In the genomic region with DNA sequence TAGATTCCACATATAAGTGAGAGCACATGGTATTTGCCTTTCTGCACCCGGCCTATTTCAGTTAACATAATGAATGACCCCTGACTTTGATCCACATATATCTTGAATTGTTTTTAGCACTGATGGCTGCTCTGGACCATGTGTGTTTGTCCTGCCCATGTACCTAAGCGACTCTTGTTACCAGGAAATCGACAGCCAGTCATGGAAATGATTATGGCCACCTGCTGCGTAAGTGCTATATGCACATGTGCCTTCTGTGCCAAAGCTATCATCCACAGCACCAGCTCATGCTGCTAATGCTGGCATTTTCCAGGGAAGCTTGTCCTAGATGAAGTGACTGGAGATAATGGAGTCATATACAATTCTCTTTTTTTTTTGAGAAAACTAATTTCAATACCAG, we compare ENCODE assay signal across 20 cellular contexts.
DNase-seq lines count a peak whose midpoint lies in the region; ATAC-seq and TF ChIP-seq lines count a peak whose summit lies in the region.
"Had no signal": no experiment of that assay in that cellular context is flagged by ENCODE, and none has a peak within 500 bp of the region (broad histone marks: within the 10 kb centered on the region; RNA-seq: fewer than 3 reads in every experiment).

No MANE protein-coding gene starts in this region.

- TF ChIP-seq CTCF in Loucy (conservative IDR thresholded peaks at IDR 0.05; ENCODE audit: low read length), result no peak
- TF ChIP-seq CTCF in neural cell (IDR thresholded peaks at IDR 0.05; ENCODE audit: poor library complexity, severe bottlenecking), result no peak
- TF ChIP-seq CTCF in A673 (conservative IDR thresholded peaks at IDR 0.05; ENCODE audit: low read depth, low read length), result no peak
- no peak for TF ChIP-seq CTCF in H9 (conservative IDR thresholded peaks at IDR 0.05)

- H4K8ac ChIP-seq in H9 (replicated peaks; ENCODE audit: insufficient read length, low read depth, low read length), result no peak overlapping the region

- H3K4me2 ChIP-seq in Loucy (ENCODE audit: low read depth, low read length, poor library complexity, severe bottlenecking) (no peak overlapping the region), neural cell (ENCODE audit: low read length) (no peak overlapping the region), H9 (ENCODE audit: insufficient read depth, insufficient read length, low read length) (no peak overlapping the region)

- no peak overlapping the region for H3K23ac ChIP-seq in H9 (ENCODE audit: insufficient read length, low read depth, low read length)

- no TSS peak for BruUV-seq in A673 (replicated peaks; lab: Mats Ljungman, UMichigan)

- H4K91ac ChIP-seq in H9 (ENCODE audit: insufficient read length, low read depth, low read length), result no peak overlapping the region

- no peak overlapping the region for H3K14ac ChIP-seq in H9 (ENCODE audit: insufficient read depth, low read length)

- no peak overlapping the region for H3K4me3 Mint-ChIP-seq in H9
- H3K4me3 Mint-ChIP-seq: activated CD4-positive, alpha-beta T cell treated with anti-CD3 and anti-CD28 coated beads, Interleukin-2, amount 10 ng/mL, durations not matched to agents 24 days and 14 days; brain; CD8-positive, alpha-beta T cell; T-helper 1 cell treated with Interleukin-12 subunit alpha and Interleukin-12 subunit beta and Interleukin-4 antibody, amounts not matched to agents 30 μg/mL and 1 μg/mL, for 36 hours had no signal

- CTCF ChIA-PET in A673 (lab: Charles Lee), result no interaction called here

- H3K9me2 ChIP-seq in Loucy (replicated peaks; ENCODE audit: low read depth, low read length) (no peaks in the 10 kb centered on the region), neural cell (ENCODE audit: insufficient read depth, low read length) (no peaks in the 10 kb centered on the region)

- no peak overlapping the region for H2BK12ac ChIP-seq in H9 (ENCODE audit: insufficient read length, low read depth, low read length)

- no peak overlapping the region for H2BK20ac ChIP-seq in H9 (ENCODE audit: low read depth, low read length, poor library complexity, severe bottlenecking)

- H3K27ac ChIP-seq in neural cell (ENCODE audit: low read length) (no peak overlapping the region), A673 (ENCODE audit: low read depth, low read length, poor library complexity, severe bottlenecking) (no peak overlapping the region), H9 (ENCODE audit: insufficient read length, low read depth, low read length) (no peak overlapping the region)
- H3K27ac ChIP-seq: SJCRH30 had no signal

- DNase-seq in NCI-H2029 (lab: John Stamatoyannopoulos, UW), result peak; percentile 83
- DNase-seq in NCI-H524 (lab: John Stamatoyannopoulos, UW), result peak; percentile 83 to 93
- no peak for DNase-seq in A673 (ENCODE audit: low spot score)
- DNase-seq in H9, result no peak
- DNase-seq in middle frontal gyrus (ENCODE audit: extremely low spot score, low spot score), result no peak
- DNase-seq: activated CD4-positive, alpha-beta T cell treated with anti-CD3 and anti-CD28 coated beads, Interleukin-2, amount 10 ng/mL, durations not matched to agents 24 days and 14 days; CD8-positive, alpha-beta T cell; kidney glomerular epithelial cell; mammary epithelial cell; NCI-H1930; occipital lobe; OCI-M1; retina; SJCRH30; stimulated activated CD8-positive, alpha-beta memory T cell treated with anti-CD3 and anti-CD28 coated beads, Interleukin-4, amount 100 ng/mL, for 48 hours had no signal

- H3K9me3 ChIP-seq in Loucy (ENCODE audit: insufficient read depth, low read depth, low read length) (0 out of 2 replicates have a peak, but pooled peaks cover 2% of the 10 kb centered on the region), neural cell (ENCODE audit: low read length) (no peaks in the 10 kb centered on the region), A673 (ENCODE audit: low read depth, low read length, poor library complexity, severe bottlenecking) (no peaks in the 10 kb centered on the region), H9 (ENCODE audit: control insufficient read depth, low read depth, low read length) (no peaks in the 10 kb centered on the region)
- H3K9me3 ChIP-seq: SJCRH30 had no signal

- no peaks in the 10 kb centered on the region for H3K36me3 Mint-ChIP-seq in H9 (ENCODE audit: insufficient read depth in 1 of 3, low read depth in 3 of 3)
- H3K36me3 Mint-ChIP-seq: brain; CD8-positive, alpha-beta T cell had no signal

- H3K9me3 Mint-ChIP-seq in H9, result no peaks in the 10 kb centered on the region; a peak in 1 of 5 replicates
- H3K9me3 Mint-ChIP-seq: activated CD4-positive, alpha-beta T cell treated with anti-CD3 and anti-CD28 coated beads, Interleukin-2, amount 10 ng/mL, durations not matched to agents 24 days and 14 days; CD8-positive, alpha-beta T cell; T-helper 1 cell treated with Interleukin-12 subunit alpha and Interleukin-12 subunit beta and Interleukin-4 antibody, amounts not matched to agents 30 μg/mL and 1 μg/mL, for 36 hours had no signal

- peak overlapping the region; percentile 48; the same call in 1 of the 2 replicates for H2AFZ ChIP-seq in Loucy (ENCODE audit: low read length)
- H2AFZ ChIP-seq in neural cell (ENCODE audit: low read depth, low read length), result no peak overlapping the region
- no peak overlapping the region for H2AFZ ChIP-seq in H9 (ENCODE audit: low read length)

- intact Hi-C loops in A673 (cut with micrococcal nuclease; ENCODE audit: unreplicated experiment), result no loop called here

- H3K23me2 ChIP-seq in H9 (ENCODE audit: insufficient read length, low read depth, low read length, poor library complexity, severe bottlenecking), result no peaks in the 10 kb centered on the region

- H3T11ph ChIP-seq in H9 (ENCODE audit: low read length), result no peak overlapping the region

- TF ChIP-seq EP300 in neural cell (conservative IDR thresholded peaks at IDR 0.05; ENCODE audit: poor library complexity, severe bottlenecking), result no peak

- POLR2A ChIA-PET in A673 (lab: Charles Lee; ENCODE audit: low non-redundant PET), result no interaction called here

- no peak for TF ChIP-seq RAD21 in neural cell (conservative IDR thresholded peaks at IDR 0.05)

- WGBS in H9 (ENCODE audit: extremely low coverage, insufficient read length, low lambda C conversion rate), result no CpG with 5 or more reads among the region's 4 CpGs

- H4K20me1 ChIP-seq in Loucy (ENCODE audit: insufficient read depth, low read length, poor library complexity, severe bottlenecking) (no peaks in the 10 kb centered on the region), neural cell (ENCODE audit: insufficient read depth) (no peaks in the 10 kb centered on the region), H9 (ENCODE audit: control insufficient read depth, insufficient read depth, insufficient read length) (no peaks in the 10 kb centered on the region)

- H3K27me3 ChIP-seq in Loucy (ENCODE audit: insufficient read depth, low read length, poor library complexity, severe bottlenecking) (no peaks in the 10 kb centered on the region), neural cell (ENCODE audit: insufficient read depth, low read depth, low read length) (no peaks in the 10 kb centered on the region), A673 (replicated peaks; ENCODE audit: insufficient read depth, low read depth, low read length, poor library complexity) (peaks cover 57% of the 10 kb centered on the region), H9 (ENCODE audit: insufficient read depth, low read length) (no peaks in the 10 kb centered on the region)
- H3K27me3 ChIP-seq: SJCRH30 had no signal

- no peak overlapping the region for H3K4ac ChIP-seq in H9 (ENCODE audit: low read depth, low read length)

- H3K4me3 ChIP-seq in Loucy (ENCODE audit: low read length, poor library complexity, severe bottlenecking), result no peak overlapping the region
- H3K4me3 ChIP-seq in neural cell (ENCODE audit: low read length), result no peak overlapping the region
- H3K4me3 ChIP-seq in A673 (ENCODE audit: low read depth, low read length, poor library complexity, severe bottlenecking), result no peak overlapping the region
- H3K4me3 ChIP-seq: SJCRH30 had no signal

- H3K36me3 ChIP-seq in Loucy (ENCODE audit: insufficient read depth, low read length) (no peaks in the 10 kb centered on the region), neural cell (ENCODE audit: insufficient read depth, low read length) (no peaks in the 10 kb centered on the region), A673 (ENCODE audit: insufficient read depth, low read length, poor library complexity, severe bottlenecking) (no peaks in the 10 kb centered on the region)
- H3K36me3 ChIP-seq: SJCRH30 had no signal

- no peaks in the 10 kb centered on the region for H3K79me1 ChIP-seq in H9 (ENCODE audit: insufficient read depth, low read depth, low read length, poor library complexity, severe bottlenecking)

- no peak overlapping the region for H2BK120ac ChIP-seq in H9 (ENCODE audit: low read depth, low read length, poor library complexity, severe bottlenecking)

- H2BK15ac ChIP-seq in H9 (ENCODE audit: low read depth, low read length), result no peak overlapping the region

- H3K79me2 ChIP-seq in Loucy (ENCODE audit: insufficient read depth, low read length) (no peaks in the 10 kb centered on the region), neural cell (replicated peaks; ENCODE audit: insufficient read depth, low read length) (no peaks in the 10 kb centered on the region), H9 (ENCODE audit: insufficient read depth, low read length) (no peaks in the 10 kb centered on the region)

- H3K4me1 Mint-ChIP-seq in H9, result peaks cover 5 to 13% of the 10 kb centered on the region in 2 experiments
- H3K4me1 Mint-ChIP-seq: activated CD4-positive, alpha-beta T cell treated with anti-CD3 and anti-CD28 coated beads, Interleukin-2, amount 10 ng/mL, durations not matched to agents 24 days and 14 days had no signal

- H3K27me3 Mint-ChIP-seq in H9 (ENCODE audit: low read depth), result no peaks in the 10 kb centered on the region

- no peak overlapping the region for H2BK5ac ChIP-seq in H9 (ENCODE audit: insufficient read length, low read length)

- no peak overlapping the region for H3K18ac ChIP-seq in H9 (ENCODE audit: insufficient read length, low read depth, low read length)

- no peak overlapping the region for H3K27ac Mint-ChIP-seq in H9
- H3K27ac Mint-ChIP-seq: activated CD4-positive, alpha-beta T cell treated with anti-CD3 and anti-CD28 coated beads, Interleukin-2, amount 10 ng/mL, durations not matched to agents 24 days and 14 days; CD8-positive, alpha-beta T cell; T-helper 1 cell treated with Interleukin-12 subunit alpha and Interleukin-12 subunit beta and Interleukin-4 antibody, amounts not matched to agents 30 μg/mL and 1 μg/mL, for 36 hours had no signal

- no peak for ATAC-seq in HG02610 (IDR thresholded peaks at IDR 0.05; ENCODE audit: unreplicated experiment)
- ATAC-seq: CD8-positive, alpha-beta T cell had no signal

- H3F3A ChIP-seq in Loucy (ENCODE audit: low read depth) (peaks cover 6% of the 10 kb centered on the region; the same call in 1 of the 2 replicates), neural cell (ENCODE audit: insufficient read depth, low read length, poor library complexity, severe bottlenecking) (no peaks in the 10 kb centered on the region)

- no peak overlapping the region for H4K5ac ChIP-seq in H9 (ENCODE audit: insufficient read length, low read depth, low read length)

- no peak overlapping the region for H2AK5ac ChIP-seq in H9 (ENCODE audit: insufficient read length, low read length)

- H3K4me1 ChIP-seq in Loucy (ENCODE audit: insufficient read depth, low read length, poor library complexity, severe bottlenecking) (peaks cover 40% of the 10 kb centered on the region), A673 (ENCODE audit: insufficient read depth, low read length, poor library complexity, severe bottlenecking) (no peaks in the 10 kb centered on the region), H9 (ENCODE audit: insufficient read depth, low read length) (peaks cover 2% of the 10 kb centered on the region; the same call in 1 of the 2 replicates)
- H3K4me1 ChIP-seq: SJCRH30 had no signal

- H3K9ac ChIP-seq in Loucy (ENCODE audit: low read depth, low read length, poor library complexity, severe bottlenecking) (peak overlapping the region; percentile 14), neural cell (ENCODE audit: low read length) (no peak overlapping the region), H9 (ENCODE audit: extremely low read depth, insufficient read length, low read length) (no peak overlapping the region)

- no peak overlapping the region for H3K56ac ChIP-seq in H9 (ENCODE audit: insufficient read length, low read depth, low read length)

Comparison
In these comparisons a context has a peak if more than half of its experiments do, and no peak if none do; other contexts are left out.
1. DNase-seq: peak in NCI-H2029 (single experiment) and NCI-H524 (2 of 2); none in A673 (single experiment), H9 (single experiment) and middle frontal gyrus (single experiment).